Comparison of ENCODE assay signal across 11 cellular contexts in the genomic region with DNA sequence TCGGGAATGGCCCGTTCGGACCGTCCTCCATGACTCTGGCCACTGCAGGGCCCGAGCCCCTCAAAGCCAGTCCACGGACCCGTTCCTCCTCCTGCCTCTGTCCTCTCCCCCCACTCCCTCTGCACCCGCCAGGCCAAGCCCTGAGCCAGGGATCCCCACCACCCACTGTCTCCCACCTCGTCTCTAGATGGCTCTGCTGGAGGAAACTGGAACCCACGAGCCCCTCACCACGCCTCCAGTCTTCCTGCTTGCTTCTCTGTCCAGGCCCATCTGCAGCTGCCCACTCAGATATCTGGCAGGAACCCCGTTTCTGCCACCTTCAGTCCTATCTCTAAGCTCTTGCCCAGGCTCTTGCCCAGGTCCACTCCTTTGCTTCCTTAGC. TPM values are rescaled to one million over a fixed set of nuclear protein-coding genes. Genes with fewer than 3 reads are reported as not detected.
DNase-seq lines count a peak whose midpoint lies in the region; ATAC-seq and TF ChIP-seq lines count a peak whose summit lies in the region.
"Had no signal": no experiment of that assay in that cellular context is flagged by ENCODE, and none has a peak within 500 bp of the region (broad histone marks: within the 10 kb centered on the region; RNA-seq: fewer than 3 reads in every experiment).

No MANE protein-coding gene starts in this region.

- H3K9me2 ChIP-seq in OCI-LY1 (ENCODE audit: low read depth, low read length), result no peaks in the 10 kb centered on the region

- WGBS in endodermal cell (ENCODE audit: insufficient coverage in 1 of 2, insufficient read length in 1 of 2), 2 experiments, result 65 to 66% methylated on average over 8 to 12 of the region's 12 CpGs

- H2AFZ ChIP-seq in OCI-LY1 (ENCODE audit: low read length), result no peak overlapping the region

- H3K27ac Mint-ChIP-seq in endodermal cell, result no peak overlapping the region
- H3K27ac Mint-ChIP-seq in neural crest cell (ENCODE audit: unreplicated experiment), result no peak overlapping the region

- H3K9me3 ChIP-seq in BLaER1 (no peaks in the 10 kb centered on the region), OCI-LY1 (ENCODE audit: low read length) (no peaks in the 10 kb centered on the region), endodermal cell (ENCODE audit: control insufficient read depth, low read length) (no peaks in the 10 kb centered on the region)

- H3K4me1 Mint-ChIP-seq in endodermal cell (peaks cover 4% of the 10 kb centered on the region), neural crest cell (peaks cover 9% of the 10 kb centered on the region)

- H3K27ac ChIP-seq in BLaER1, result peak overlapping the region; percentile 64
- no peak overlapping the region for H3K27ac ChIP-seq in OCI-LY1 (ENCODE audit: low read depth, low read length, poor library complexity, severe bottlenecking)
- no peak overlapping the region for H3K27ac ChIP-seq in endodermal cell (ENCODE audit: low read depth, low read length)
- H3K27ac ChIP-seq: skin epidermis had no signal

- H3K9me3 Mint-ChIP-seq in endodermal cell, result no peaks in the 10 kb centered on the region
- H3K9me3 Mint-ChIP-seq in neural crest cell, result no peaks in the 10 kb centered on the region

- H3K4me3 Mint-ChIP-seq in endodermal cell (peak overlapping the region; percentile 53), neural crest cell (peak overlapping the region; percentile 65)

- no peaks in the 10 kb centered on the region for H3K79me2 ChIP-seq in OCI-LY1 (ENCODE audit: insufficient read depth, low read length)

- DNase-seq in endodermal cell (no peak), neural crest cell (ENCODE audit: low read depth, low spot score) (no peak), NCI-H1105 treated with DMSO at 0.1 percent for 48 hours (lab: John Stamatoyannopoulos, UW) (no peak), SK-N-DZ (ENCODE audit: low spot score) (no peak), SKM-1 (lab: John Stamatoyannopoulos, UW; ENCODE audit: unreplicated experiment) (no peak)
- DNase-seq: SHP77 had no signal

- no peak for TF ChIP-seq CTCF in OCI-LY1 (IDR thresholded peaks at IDR 0.05; ENCODE audit: low read length)
- no peak for TF ChIP-seq CTCF in endodermal cell (conservative IDR thresholded peaks at IDR 0.05)
- TF ChIP-seq CTCF in neural crest cell (conservative IDR thresholded peaks at IDR 0.05), result no peak

- peak overlapping the region; percentile 94 for H3K4me3 ChIP-seq in BLaER1
- no peak overlapping the region for H3K4me3 ChIP-seq in OCI-LY1 (ENCODE audit: low read depth, low read length, poor library complexity, severe bottlenecking)
- no peak overlapping the region for H3K4me3 ChIP-seq in endodermal cell (ENCODE audit: low read length)

- H3K4me2 ChIP-seq in BLaER1 (peak overlapping the region; percentile 98), OCI-LY1 (ENCODE audit: low read length) (peak overlapping the region; percentile 38; the same call in 1 of the 2 replicates)

- no peak for ATAC-seq in GM18861 (IDR thresholded peaks at IDR 0.05; ENCODE audit: unreplicated experiment)

- H3K36me3 ChIP-seq in BLaER1 (peaks cover 43% of the 10 kb centered on the region), OCI-LY1 (ENCODE audit: insufficient read depth, low read length) (no peaks in the 10 kb centered on the region), endodermal cell (ENCODE audit: control insufficient read depth, insufficient read depth, low read length) (no peaks in the 10 kb centered on the region)

- H3K9ac ChIP-seq in BLaER1 (peak overlapping the region; percentile 95), OCI-LY1 (ENCODE audit: low read length) (no peak overlapping the region), endodermal cell (ENCODE audit: extremely low read depth, low read length, poor library complexity, severe bottlenecking) (no peak overlapping the region)

- H3F3A ChIP-seq in OCI-LY1 (ENCODE audit: insufficient read depth, low read length), result no peaks in the 10 kb centered on the region

- peaks cover 42% of the 10 kb centered on the region for H3K4me1 ChIP-seq in BLaER1
- peaks cover 7% of the 10 kb centered on the region for H3K4me1 ChIP-seq in OCI-LY1 (ENCODE audit: insufficient read depth, low read length, severe bottlenecking)
- H3K4me1 ChIP-seq in endodermal cell (ENCODE audit: control insufficient read depth, insufficient read depth, low read length), result no peaks in the 10 kb centered on the region

- peaks cover 72% of the 10 kb centered on the region for H4K20me1 ChIP-seq in BLaER1
- H4K20me1 ChIP-seq in OCI-LY1 (ENCODE audit: insufficient read depth, low read length), result no peaks in the 10 kb centered on the region

- H3K27me3 ChIP-seq in BLaER1 (no peaks in the 10 kb centered on the region), OCI-LY1 (ENCODE audit: insufficient read depth, low read length) (peaks cover 16% of the 10 kb centered on the region), endodermal cell (ENCODE audit: control insufficient read depth, insufficient read depth, low read length, poor library complexity, severe bottlenecking) (peaks cover 63% of the 10 kb centered on the region)

- H3K27me3 Mint-ChIP-seq in endodermal cell (ENCODE audit: insufficient read depth), result peaks cover 68% of the 10 kb centered on the region
- peaks cover 58% of the 10 kb centered on the region for H3K27me3 Mint-ChIP-seq in neural crest cell (ENCODE audit: low read depth)

- no peaks in the 10 kb centered on the region for H3K36me3 Mint-ChIP-seq in endodermal cell (ENCODE audit: low read depth)
- H3K36me3 Mint-ChIP-seq in neural crest cell (ENCODE audit: low read depth), result no peaks in the 10 kb centered on the region

RNA-seq across cellular contexts. Expression of a gene that starts 24.3 kb away (rescaled TPM):
- total RNA-seq in endodermal cell (1 to 10 TPM; 2.4 to 4.9 TPM), neural crest cell (0.54 and 0.61 TPM in 2 replicates)
- polyA plus RNA-seq in endodermal cell (2013, experiment 1 of 2), result 0.46 TPM
- polyA plus RNA-seq in endodermal cell (2013, experiment 2 of 2), result 0.58 TPM
- not detected in 2 replicates for polyA plus RNA-seq in SK-N-DZ (2014; cell fraction: cytosol; rRNA removed)
- polyA plus RNA-seq in SK-N-DZ (2014; cell fraction: nucleus; rRNA removed), result 0.26 and 0.39 TPM in 2 replicates
- total RNA-seq: glomerular endothelial cell had no signal

RNA-seq across cellular contexts. Expression of a gene that starts 43.0 kb away (rescaled TPM):
- 100 to 1,000 TPM in 1 of 2 donors, 10 to 100 TPM in 1; 90.2 to 123 TPM for total RNA-seq in endodermal cell
- 103 TPM for polyA plus RNA-seq in endodermal cell (2013, experiment 1 of 2)
- 113 TPM for polyA plus RNA-seq in endodermal cell (2013, experiment 2 of 2)
- total RNA-seq in neural crest cell, result 100 and 108 TPM in 2 replicates
- 85.9 and 105 TPM in 2 replicates for polyA plus RNA-seq in SK-N-DZ (2014; cell fraction: cytosol; rRNA removed)
- polyA plus RNA-seq in SK-N-DZ (2014; cell fraction: nucleus; rRNA removed), result 36.3 and 37.7 TPM in 2 replicates

RNA-seq across cellular contexts. Expression of a gene that starts 50.3 kb away (rescaled TPM):
- total RNA-seq in endodermal cell (10 to 100 TPM; 79.1 to 85.6 TPM), neural crest cell (74.3 and 78.6 TPM in 2 replicates)
- polyA plus RNA-seq in endodermal cell (2013, experiment 1 of 2), result 62.8 TPM
- 47.9 TPM for polyA plus RNA-seq in endodermal cell (2013, experiment 2 of 2)
- 100.0 and 101 TPM in 2 replicates for polyA plus RNA-seq in SK-N-DZ (2014; cell fraction: cytosol; rRNA removed)
- polyA plus RNA-seq in SK-N-DZ (2014; cell fraction: nucleus; rRNA removed), result 89.4 and 113 TPM in 2 replicates
